In genomic region chr6:41529970-41530369, GRCh38 we compare ENCODE assay signal across 17 cellular contexts. TPM values are rescaled to one million over a fixed set of nuclear protein-coding genes. Genes with fewer than 3 reads are reported as not detected.
A peak's percentile ranks its signal among the peaks of the same experiment; 100 is the strongest.
DNase-seq lines count a peak whose midpoint lies in the region; ATAC-seq, FAIRE-seq and TF ChIP-seq lines count a peak whose summit lies in the region.
"Had no signal": no experiment of that assay in that cellular context is flagged by ENCODE, and none has a peak within 500 bp of the region (broad histone marks: within the 10 kb centered on the region; RNA-seq: fewer than 3 reads in every experiment).

No MANE protein-coding gene starts in this region.

- no peak overlapping the region for H3K9ac ChIP-seq in HepG2 (ENCODE audit: insufficient read depth, low read depth, low read length)
- H3K9ac ChIP-seq: GM23248 had no signal

- FAIRE-seq in HepG2 (lab: Jason Lieb, UNC): no peak
- FAIRE-seq: A549, D721Med, G401.6, GM12891, H54 had no signal

- no peaks in the 10 kb centered on the region for H3K9me3 ChIP-seq in HepG2 (ENCODE audit: low read length)
- H3K9me3 ChIP-seq in right lobe of liver: no peaks in the 10 kb centered on the region
- no peaks in the 10 kb centered on the region for H3K9me3 ChIP-seq in CD4-positive, CD25-positive, alpha-beta regulatory T cell (ENCODE audit: control insufficient read depth in 2 of 2, low read length in 2 of 2)
- H3K9me3 ChIP-seq: A549 had no signal

- CTCF ChIA-PET in HepG2 (lab: Yijun Ruan, JAX; ENCODE audit: low intra/inter-chr PET ratio, low total read pairs) (no interaction called here), WTC11 (lab: Charles Lee) (interaction anchor here (0.8 to 1.4 kb wide), 2 partner anchors 12 to 87 kb away, joined by 3 read pairs; no protein-coding TSS in a partner anchor)

- POLR2A ChIA-PET in HepG2 (lab: Yijun Ruan, JAX): interaction anchor here (1.9 to 3.0 kb wide), 2 partner anchors 9 to 10 kb away, joined by 16 to 17 read pairs; no protein-coding TSS in a partner anchor
- POLR2A ChIA-PET in WTC11 (lab: Charles Lee): no interaction called here

- in situ Hi-C loops in HepG2 (cut with HindIII; ENCODE audit: extremely low pct_ligation_motif_present, low pct_unique_long_range_greater_than_20kb): no loop called here

- TF ChIP-seq CTCF in HepG2 (CRISPR knock-in tag; IDR thresholded peaks at IDR 0.05) (no peak), right lobe of liver (IDR thresholded peaks at IDR 0.05) (no peak), WTC11 (IDR thresholded peaks at IDR 0.05) (no peak), nephron (IDR thresholded peaks at IDR 0.05; ENCODE audit: unreplicated experiment in 3 of 3) (no peak)

- peak overlapping the region in 1 of 4 donors; percentile 61 for H3K4me3 Mint-ChIP-seq in CD4-positive, CD25-positive, alpha-beta regulatory T cell
- H3K4me3 Mint-ChIP-seq in WTC11 (no peak overlapping the region), nephron (peak overlapping the region in 1 of 3 experiments; percentile 5)
- H3K4me3 Mint-ChIP-seq: CD4-positive, alpha-beta T cell had no signal

- no peak overlapping the region for H3K4me2 ChIP-seq in HepG2 (ENCODE audit: low read depth, low read length)
- H3K4me2 ChIP-seq: A549 had no signal

- TF ChIP-seq EP300 in HepG2 (IDR thresholded peaks at IDR 0.05; ENCODE audit: low read depth in 2 of 2, low read length in 2 of 2) (no peak), HepG2 (CRISPR knock-in tag; IDR thresholded peaks at IDR 0.05; ENCODE audit: borderline replicate concordance) (no peak)

- H3K4me1 ChIP-seq in HepG2 (ENCODE audit: insufficient read depth, low read length): peaks cover 50% of the 10 kb centered on the region
- H3K4me1 ChIP-seq in right lobe of liver: no peaks in the 10 kb centered on the region
- peaks cover 20% of the 10 kb centered on the region for H3K4me1 ChIP-seq in CD4-positive, CD25-positive, alpha-beta regulatory T cell (ENCODE audit: control insufficient read depth, insufficient read depth, low read length, poor library complexity, severe bottlenecking)

- DNase-seq in HepG2 (ENCODE audit: low spot score) (no peak), right lobe of liver (no peak), WTC11 (ENCODE audit: low spot score) (no peak)
- DNase-seq in CD4-positive, CD25-positive, alpha-beta regulatory T cell: no peak
- DNase-seq: CD4-positive, alpha-beta T cell; DMS153; DMS79 treated with DMSO at 0.1 percent for 48 hours; EL; GM23248 had no signal

- no peaks in the 10 kb centered on the region for H4K20me1 ChIP-seq in HepG2 (ENCODE audit: insufficient read depth, low read length)

- H3K36me3 ChIP-seq in HepG2 (replicated peaks in 1 of 2; ENCODE audit: control insufficient read depth in 1 of 2, insufficient read depth in 2 of 2, low read length in 2 of 2) (no peaks in the 10 kb centered on the region; a peak in 1 of 5 replicates), right lobe of liver (no peaks in the 10 kb centered on the region)
- no peaks in the 10 kb centered on the region for H3K36me3 ChIP-seq in CD4-positive, CD25-positive, alpha-beta regulatory T cell (ENCODE audit: control insufficient read depth, insufficient read depth, low read length)

- WGBS in HepG2 (ENCODE audit: low lambda C conversion rate): 92% methylated on average over 7 of the region's 7 CpGs
- WGBS in right lobe of liver (ENCODE audit: insufficient coverage, low coverage, low lambda C conversion rate, missing lambda C conversion rate): 85% methylated on average over 4 of the region's 7 CpGs

- no peak overlapping the region for H2AFZ ChIP-seq in HepG2 (ENCODE audit: low read length)
- H2AFZ ChIP-seq: GM23248 had no signal

- H3K79me2 ChIP-seq in HepG2 (ENCODE audit: insufficient read depth, low read length): no peaks in the 10 kb centered on the region

- no TSS peak for BruUV-seq in HepG2 (replicated peaks; lab: Mats Ljungman, UMichigan)

- no peak for TF ChIP-seq POLR2A in HepG2 (IDR thresholded peaks at IDR 0.05; ENCODE audit: insufficient read depth in 1 of 2, low read depth in 2 of 2, low read length in 2 of 2)
- TF ChIP-seq POLR2A in right lobe of liver (IDR thresholded peaks at IDR 0.05): no peak

- intact Hi-C loops in HepG2 (cut with micrococcal nuclease; ENCODE audit: unreplicated experiment) (no loop called here), right lobe of liver (cut with DNase I) (no loop called here)

- H3K4me3 ChIP-seq in HepG2 (replicated peaks in 1 of 3; ENCODE audit: insufficient read depth in 1 of 3, low read depth in 2 of 3, low read length in 3 of 3) (no peak overlapping the region), right lobe of liver (no peak overlapping the region)
- H3K4me3 ChIP-seq in CD4-positive, CD25-positive, alpha-beta regulatory T cell (ENCODE audit: low read depth, low read length): no peak overlapping the region
- H3K4me3 ChIP-seq: A549, GM23248 had no signal

- H3K27me3 ChIP-seq in HepG2 (ENCODE audit: control insufficient read depth in 1 of 2, insufficient read depth in 2 of 2, low read length in 2 of 2) (no peaks in the 10 kb centered on the region), right lobe of liver (no peaks in the 10 kb centered on the region)
- H3K27me3 ChIP-seq in CD4-positive, CD25-positive, alpha-beta regulatory T cell (ENCODE audit: control insufficient read depth, insufficient read depth, low read length): peaks cover 9% of the 10 kb centered on the region

- no peak for TF ChIP-seq RAD21 in HepG2 (CRISPR knock-in tag; IDR thresholded peaks at IDR 0.05)

- H3K27ac ChIP-seq in HepG2 (ENCODE audit: extremely low read length, insufficient read depth, low read length) (no peak overlapping the region), right lobe of liver (no peak overlapping the region)
- H3K27ac ChIP-seq in CD4-positive, CD25-positive, alpha-beta regulatory T cell (ENCODE audit: insufficient read depth, low read length, poor library complexity, severe bottlenecking): no peak overlapping the region
- H3K27ac ChIP-seq: A549, GM23248 had no signal

- H3K4me1 Mint-ChIP-seq in CD4-positive, CD25-positive, alpha-beta regulatory T cell: peaks cover 0 to 24% (median 12%) of the 10 kb centered on the region in 4 donors
- H3K4me1 Mint-ChIP-seq in WTC11 (peaks cover 35% of the 10 kb centered on the region), nephron (peaks cover 47% of the 10 kb centered on the region)

- no peak for ATAC-seq in HepG2
- ATAC-seq in right lobe of liver: no peak
- no peak for ATAC-seq in CD4-positive, CD25-positive, alpha-beta regulatory T cell (ENCODE audit: low read depth in 2 of 2)
- ATAC-seq in WTC11: no peak
- ATAC-seq in HG02678 (IDR thresholded peaks at IDR 0.05; ENCODE audit: unreplicated experiment): no peak
- ATAC-seq in HG03432 (IDR thresholded peaks at IDR 0.05; ENCODE audit: unreplicated experiment): no peak
- ATAC-seq: A549 had no signal

- H3K9me3 Mint-ChIP-seq in CD4-positive, CD25-positive, alpha-beta regulatory T cell: no peaks in the 10 kb centered on the region
- H3K9me3 Mint-ChIP-seq in WTC11 (no peaks in the 10 kb centered on the region), nephron (no peaks in the 10 kb centered on the region)
- H3K9me3 Mint-ChIP-seq: CD4-positive, alpha-beta T cell had no signal

- peaks cover 29% of the 10 kb centered on the region for H3K27me3 Mint-ChIP-seq in CD4-positive, CD25-positive, alpha-beta regulatory T cell
- H3K27me3 Mint-ChIP-seq in WTC11 (ENCODE audit: low read depth) (peaks cover 31% of the 10 kb centered on the region), nephron (ENCODE audit: low read depth) (peaks cover 63% of the 10 kb centered on the region)

- H3K27ac Mint-ChIP-seq in CD4-positive, CD25-positive, alpha-beta regulatory T cell: peak overlapping the region in 2 of 3 donors; percentile 1 to 34
- H3K27ac Mint-ChIP-seq in WTC11 (no peak overlapping the region), nephron (peak overlapping the region in 2 of 3 experiments; percentile 33 to 74)
- H3K27ac Mint-ChIP-seq: CD4-positive, alpha-beta T cell had no signal

- H3K36me3 Mint-ChIP-seq in CD4-positive, CD25-positive, alpha-beta regulatory T cell: peaks cover 4% of the 10 kb centered on the region
- H3K36me3 Mint-ChIP-seq in WTC11 (no peaks in the 10 kb centered on the region), nephron (ENCODE audit: low read depth) (no peaks in the 10 kb centered on the region)

TF ChIP-seq in HepG2, 621 proteins besides CTCF, POLR2A, EP300 and RAD21 (continues in another document):
- TF ChIP-seq MXI1 (IDR thresholded peaks at IDR 0.05; ENCODE audit: borderline replicate concordance, low read depth, low read length) (no peak), FOXK1 (CRISPR knock-in tag; IDR thresholded peaks at IDR 0.05; ENCODE audit: borderline replicate concordance, low read depth) (no peak)

TF ChIP-seq in WTC11, 78 proteins besides CTCF, POLR2A, EP300 and RAD21 (continues in another document):
- TF ChIP-seq ZNF121 (CRISPR knock-in tag; IDR thresholded peaks at IDR 0.05): peak; percentile 84

RNA-seq across cellular contexts. Expression of gene FOXP4, which starts 16.2 kb away (rescaled TPM):
- total RNA-seq in HepG2 (2016; rRNA removed; fragmentation: Illumina TruSeq; extraction: Trizol) (11.0 TPM in 2 replicates), right lobe of liver (10 to 100 TPM; 12.6 to 19.2 (median 14.9) TPM), WTC11 (2021) (19.5 to 36.6 TPM (median 19.8 TPM) in 3 replicates)
- total RNA-seq in HepG2 (2016; cell fraction: cytosol; rRNA removed; fragmentation: Illumina TruSeq; extraction: Trizol; ENCODE audit: low read depth): 2.8 and 3.0 TPM in 2 replicates
- 9.5 and 11.3 TPM in 2 replicates for total RNA-seq in HepG2 (2016; cell fraction: insoluble cytoplasmic fraction; rRNA removed; fragmentation: Illumina TruSeq; extraction: Trizol)
- 15.4 and 15.8 TPM in 2 replicates for total RNA-seq in HepG2 (2016; cell fraction: membrane; rRNA removed; fragmentation: Illumina TruSeq; extraction: Trizol)
- total RNA-seq in HepG2 (2016; cell fraction: nucleus; rRNA removed; fragmentation: Illumina TruSeq; extraction: Trizol): 14.9 TPM in 2 replicates
- polyA plus RNA-seq in HepG2 (2011; rRNA removed): 12.4 and 15.9 TPM in 2 replicates
- polyA plus RNA-seq in HepG2 (2011; cell fraction: cytosol; rRNA removed): 6.6 and 10.1 TPM in 2 replicates
- 47.8 and 59.4 TPM in 2 replicates for polyA plus RNA-seq in HepG2 (2011; cell fraction: nucleus; rRNA removed)
- polyA plus RNA-seq in HepG2 (2012): 53.6 and 69.1 TPM in 2 replicates
- polyA plus RNA-seq in HepG2 (2016; cell fraction: cytosol; fragmentation: Illumina TruSeq; extraction: Trizol; ENCODE audit: low read depth): 10.9 and 11.7 TPM in 2 replicates
- polyA plus RNA-seq in HepG2 (2016; cell fraction: insoluble cytoplasmic fraction; fragmentation: Illumina TruSeq; extraction: Trizol; ENCODE audit: low read depth): 37.6 and 56.8 TPM in 2 replicates
- 44.1 and 44.7 TPM in 2 replicates for polyA plus RNA-seq in HepG2 (2016; cell fraction: membrane; fragmentation: Illumina TruSeq; extraction: Trizol; ENCODE audit: low read depth)
- 75.1 and 80.7 TPM in 2 replicates for polyA plus RNA-seq in HepG2 (2016; cell fraction: nucleus; fragmentation: Illumina TruSeq; extraction: Trizol; ENCODE audit: insufficient read depth, low read depth)
- polyA minus RNA-seq in HepG2 (2011; rRNA and poly(A)+ RNA removed; ENCODE audit: low replicate concordance): 3.3 and 26.4 TPM in 2 replicates
- 29.5 and 30.0 TPM in 2 replicates for polyA minus RNA-seq in HepG2 (2011; cell fraction: cytosol; rRNA and poly(A)+ RNA removed)
- 15.2 and 15.5 TPM in 2 replicates for polyA minus RNA-seq in HepG2 (2011; cell fraction: nucleus; rRNA and poly(A)+ RNA removed)
- total RNA-seq in CD4-positive, CD25-positive, alpha-beta regulatory T cell: 9.9 TPM
- under 1 TPM; 0.26 to 0.49 (median 0.33) TPM for polyA plus RNA-seq in CD4-positive, CD25-positive, alpha-beta regulatory T cell

Comparison
In these comparisons a context has a peak if more than half of its experiments do, and no peak if none do; other contexts are left out.
1. Of the 50 proteins assayed by ChIP-seq in both HepG2 and WTC11: peak only in HepG2: none; only in WTC11: none; in both: ZNF121; in neither: 49.